2 cellular contexts compared by ENCODE assay signal in the genomic region with DNA sequence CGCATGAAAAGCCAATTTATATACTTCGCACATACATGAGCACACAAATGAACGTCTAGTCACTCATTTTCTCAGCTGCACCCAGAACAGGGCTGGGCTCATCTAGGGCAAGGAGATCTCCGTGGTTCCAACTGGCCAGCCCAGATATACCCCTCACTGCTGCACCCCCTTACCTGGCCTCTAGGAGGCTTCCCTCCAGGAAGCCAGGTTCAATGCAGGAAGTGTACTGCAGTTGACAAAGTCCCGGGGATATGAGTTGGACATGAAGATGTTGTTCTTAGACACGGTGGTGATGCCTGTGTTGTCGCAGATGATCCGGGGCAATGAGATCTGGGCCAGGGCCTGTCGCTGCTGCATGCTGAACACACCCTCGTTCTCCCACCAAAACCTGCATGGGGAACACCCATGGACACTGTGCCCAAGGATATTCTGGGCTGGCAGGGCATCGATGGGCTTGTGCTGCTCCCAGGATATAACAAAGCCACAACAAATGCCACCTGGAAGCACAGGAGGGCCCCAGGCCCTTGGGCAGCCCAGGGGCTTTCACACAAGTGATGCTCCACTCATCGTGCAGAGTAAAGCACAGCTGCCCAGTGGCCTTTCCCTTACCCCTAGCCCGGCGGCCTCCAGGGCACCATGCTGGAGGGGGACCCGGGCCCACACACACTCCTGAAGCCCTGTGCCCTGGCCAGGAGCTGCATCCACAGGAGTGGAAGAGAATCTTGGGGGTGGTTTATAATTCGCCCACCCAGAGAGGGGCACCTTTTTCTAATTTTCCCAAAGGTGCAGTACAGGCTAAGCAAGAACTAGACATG.
TF ChIP-seq lines count a peak whose summit lies in the region.

No MANE protein-coding gene starts in this region.

TF ChIP-seq in GM23338, 12 proteins besides CTCF, POLR2A, EP300 and RAD21:
- TF ChIP-seq, protein P1, sequence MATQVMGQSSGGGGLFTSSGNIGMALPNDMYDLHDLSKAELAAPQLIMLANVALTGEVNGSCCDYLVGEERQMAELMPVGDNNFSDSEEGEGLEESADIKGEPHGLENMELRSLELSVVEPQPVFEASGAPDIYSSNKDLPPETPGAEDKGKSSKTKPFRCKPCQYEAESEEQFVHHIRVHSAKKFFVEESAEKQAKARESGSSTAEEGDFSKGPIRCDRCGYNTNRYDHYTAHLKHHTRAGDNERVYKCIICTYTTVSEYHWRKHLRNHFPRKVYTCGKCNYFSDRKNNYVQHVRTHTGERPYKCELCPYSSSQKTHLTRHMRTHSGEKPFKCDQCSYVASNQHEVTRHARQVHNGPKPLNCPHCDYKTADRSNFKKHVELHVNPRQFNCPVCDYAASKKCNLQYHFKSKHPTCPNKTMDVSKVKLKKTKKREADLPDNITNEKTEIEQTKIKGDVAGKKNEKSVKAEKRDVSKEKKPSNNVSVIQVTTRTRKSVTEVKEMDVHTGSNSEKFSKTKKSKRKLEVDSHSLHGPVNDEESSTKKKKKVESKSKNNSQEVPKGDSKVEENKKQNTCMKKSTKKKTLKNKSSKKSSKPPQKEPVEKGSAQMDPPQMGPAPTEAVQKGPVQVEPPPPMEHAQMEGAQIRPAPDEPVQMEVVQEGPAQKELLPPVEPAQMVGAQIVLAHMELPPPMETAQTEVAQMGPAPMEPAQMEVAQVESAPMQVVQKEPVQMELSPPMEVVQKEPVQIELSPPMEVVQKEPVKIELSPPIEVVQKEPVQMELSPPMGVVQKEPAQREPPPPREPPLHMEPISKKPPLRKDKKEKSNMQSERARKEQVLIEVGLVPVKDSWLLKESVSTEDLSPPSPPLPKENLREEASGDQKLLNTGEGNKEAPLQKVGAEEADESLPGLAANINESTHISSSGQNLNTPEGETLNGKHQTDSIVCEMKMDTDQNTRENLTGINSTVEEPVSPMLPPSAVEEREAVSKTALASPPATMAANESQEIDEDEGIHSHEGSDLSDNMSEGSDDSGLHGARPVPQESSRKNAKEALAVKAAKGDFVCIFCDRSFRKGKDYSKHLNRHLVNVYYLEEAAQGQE (IDR thresholded peaks at IDR 0.05; ENCODE audit: unreplicated experiment) = no peak
- TF ChIP-seq CREB1 (CRISPR knock-in tag; IDR thresholded peaks at IDR 0.05; ENCODE audit: low read depth) (no peak), POLR2AphosphoS5 (IDR thresholded peaks at IDR 0.05; ENCODE audit: low read depth) (no peak), STAT1 (IDR thresholded peaks at IDR 0.05; ENCODE audit: unreplicated experiment) (no peak), NANOG (IDR thresholded peaks at IDR 0.05; ENCODE audit: borderline replicate concordance) (no peak)
- TF ChIP-seq, protein P2, sequence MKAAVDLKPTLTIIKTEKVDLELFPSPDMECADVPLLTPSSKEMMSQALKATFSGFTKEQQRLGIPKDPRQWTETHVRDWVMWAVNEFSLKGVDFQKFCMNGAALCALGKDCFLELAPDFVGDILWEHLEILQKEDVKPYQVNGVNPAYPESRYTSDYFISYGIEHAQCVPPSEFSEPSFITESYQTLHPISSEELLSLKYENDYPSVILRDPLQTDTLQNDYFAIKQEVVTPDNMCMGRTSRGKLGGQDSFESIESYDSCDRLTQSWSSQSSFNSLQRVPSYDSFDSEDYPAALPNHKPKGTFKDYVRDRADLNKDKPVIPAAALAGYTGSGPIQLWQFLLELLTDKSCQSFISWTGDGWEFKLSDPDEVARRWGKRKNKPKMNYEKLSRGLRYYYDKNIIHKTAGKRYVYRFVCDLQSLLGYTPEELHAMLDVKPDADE (IDR thresholded peaks at IDR 0.05) = no peak

TF ChIP-seq in WTC11, 78 proteins besides CTCF, POLR2A, EP300 and RAD21 (continued from another document):
- no peak for TF ChIP-seq ZNF396 (CRISPR knock-in tag; IDR thresholded peaks at IDR 0.05; ENCODE audit: borderline replicate concordance)
- TF ChIP-seq, protein P3, sequence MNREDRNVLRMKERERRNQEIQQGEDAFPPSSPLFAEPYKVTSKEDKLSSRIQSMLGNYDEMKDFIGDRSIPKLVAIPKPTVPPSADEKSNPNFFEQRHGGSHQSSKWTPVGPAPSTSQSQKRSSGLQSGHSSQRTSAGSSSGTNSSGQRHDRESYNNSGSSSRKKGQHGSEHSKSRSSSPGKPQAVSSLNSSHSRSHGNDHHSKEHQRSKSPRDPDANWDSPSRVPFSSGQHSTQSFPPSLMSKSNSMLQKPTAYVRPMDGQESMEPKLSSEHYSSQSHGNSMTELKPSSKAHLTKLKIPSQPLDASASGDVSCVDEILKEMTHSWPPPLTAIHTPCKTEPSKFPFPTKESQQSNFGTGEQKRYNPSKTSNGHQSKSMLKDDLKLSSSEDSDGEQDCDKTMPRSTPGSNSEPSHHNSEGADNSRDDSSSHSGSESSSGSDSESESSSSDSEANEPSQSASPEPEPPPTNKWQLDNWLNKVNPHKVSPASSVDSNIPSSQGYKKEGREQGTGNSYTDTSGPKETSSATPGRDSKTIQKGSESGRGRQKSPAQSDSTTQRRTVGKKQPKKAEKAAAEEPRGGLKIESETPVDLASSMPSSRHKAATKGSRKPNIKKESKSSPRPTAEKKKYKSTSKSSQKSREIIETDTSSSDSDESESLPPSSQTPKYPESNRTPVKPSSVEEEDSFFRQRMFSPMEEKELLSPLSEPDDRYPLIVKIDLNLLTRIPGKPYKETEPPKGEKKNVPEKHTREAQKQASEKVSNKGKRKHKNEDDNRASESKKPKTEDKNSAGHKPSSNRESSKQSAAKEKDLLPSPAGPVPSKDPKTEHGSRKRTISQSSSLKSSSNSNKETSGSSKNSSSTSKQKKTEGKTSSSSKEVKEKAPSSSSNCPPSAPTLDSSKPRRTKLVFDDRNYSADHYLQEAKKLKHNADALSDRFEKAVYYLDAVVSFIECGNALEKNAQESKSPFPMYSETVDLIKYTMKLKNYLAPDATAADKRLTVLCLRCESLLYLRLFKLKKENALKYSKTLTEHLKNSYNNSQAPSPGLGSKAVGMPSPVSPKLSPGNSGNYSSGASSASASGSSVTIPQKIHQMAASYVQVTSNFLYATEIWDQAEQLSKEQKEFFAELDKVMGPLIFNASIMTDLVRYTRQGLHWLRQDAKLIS (CRISPR knock-in tag; IDR thresholded peaks at IDR 0.05; ENCODE audit: borderline replicate concordance) = no peak
- TF ChIP-seq RELA (CRISPR knock-in tag; IDR thresholded peaks at IDR 0.05; ENCODE audit: borderline replicate concordance) = no peak
